ENCODE assay signal across 16 cellular contexts in the genomic region with DNA sequence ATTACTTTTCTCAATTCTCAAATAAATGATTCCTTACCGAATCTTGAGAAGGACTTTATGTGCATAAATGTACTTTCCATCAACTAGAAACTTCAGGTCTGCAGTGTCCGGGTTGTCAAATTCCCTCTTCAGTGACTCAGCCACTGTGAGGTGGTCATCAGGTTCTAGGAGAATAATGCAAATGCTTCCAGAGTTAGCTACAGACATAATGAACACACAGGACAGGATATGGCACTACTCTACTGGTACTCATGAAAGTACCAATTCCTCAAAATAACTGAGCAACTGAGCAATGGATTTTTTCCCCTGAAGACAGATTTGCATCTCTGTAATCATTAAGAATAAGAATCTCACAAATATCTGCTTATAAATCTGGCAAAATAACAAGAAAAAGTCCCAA. TPM values are rescaled to one million over a fixed set of nuclear protein-coding genes. Genes with fewer than 3 reads are reported as not detected.
DNase-seq lines count a peak whose midpoint lies in the region; ATAC-seq, FAIRE-seq and TF ChIP-seq lines count a peak whose summit lies in the region.
"Had no signal": no experiment of that assay in that cellular context is flagged by ENCODE, and none has a peak within 500 bp of the region (broad histone marks: within the 10 kb centered on the region; RNA-seq: fewer than 3 reads in every experiment).

No MANE protein-coding gene starts in this region.

- intact Hi-C loops in esophagus squamous epithelium (cut with DNase I), result loop anchor here (10.0 kb wide), 1 partner anchor 73 kb away; no protein-coding TSS in a partner anchor

- H4K20me1 ChIP-seq in Karpas-422 (ENCODE audit: insufficient read depth, low read depth, low read length), result no peaks in the 10 kb centered on the region

- DNase-seq in GM12891 (ENCODE audit: insufficient read length, low spot score) (no peak), Karpas-422 (peak; percentile 58), esophagus squamous epithelium (lab: John Stamatoyannopoulos, UW) (no peak), EL (no peak), SJCRH30 (no peak), NCI-H2171 (lab: John Stamatoyannopoulos, UW) (no peak)
- no peak for DNase-seq in stimulated activated CD4-positive, alpha-beta T cell treated with anti-CD3 and anti-CD28 coated beads, Interleukin-15, amount 100 ng/mL, for 24 hours
- DNase-seq: activated T-cell treated with anti-CD3 and anti-CD28 coated beads, Interleukin-2, amount 50 U/mL, for 72 hours; AML-193; naive thymus-derived CD8-positive, alpha-beta T cell; NCI-H2171 treated with DMSO at 0.1 percent for 48 hours had no signal

- TF ChIP-seq CTCF in esophagus squamous epithelium (IDR thresholded peaks at IDR 0.05), result no peak

- peak; percentile 38 for ATAC-seq in GM21619 (IDR thresholded peaks at IDR 0.05; ENCODE audit: unreplicated experiment)
- ATAC-seq: activated T-cell treated with anti-CD3 and anti-CD28 coated beads, Interleukin-2, amount 50 U/mL, for 72 hours; naive thymus-derived CD8-positive, alpha-beta T cell had no signal

- H3K36me3 ChIP-seq in Karpas-422 (ENCODE audit: insufficient read depth, low read length), result no peaks in the 10 kb centered on the region
- peaks cover 0 to 17% (median 0%) of the 10 kb centered on the region in 3 donors for H3K36me3 ChIP-seq in esophagus squamous epithelium
- no peaks in the 10 kb centered on the region for H3K36me3 ChIP-seq in SJCRH30

- H3K27me3 ChIP-seq in Karpas-422 (ENCODE audit: low read length) (no peaks in the 10 kb centered on the region), esophagus squamous epithelium (no peaks in the 10 kb centered on the region), SJCRH30 (no peaks in the 10 kb centered on the region)

- peak overlapping the region; percentile 61 for H3K4me2 ChIP-seq in Karpas-422 (ENCODE audit: low read depth, low read length, poor library complexity, severe bottlenecking)

- no peaks in the 10 kb centered on the region for H3K9me3 ChIP-seq in Karpas-422 (ENCODE audit: low read length)
- H3K9me3 ChIP-seq in esophagus squamous epithelium, result no peaks in the 10 kb centered on the region
- H3K9me3 ChIP-seq in SJCRH30 (replicated peaks), result no peaks in the 10 kb centered on the region

- WGBS in esophagus squamous epithelium, 2 donors, result 76 to 77% methylated on average over 2 of the region's 2 CpGs

- H3K4me1 ChIP-seq in Karpas-422 (ENCODE audit: low read length) (peaks cover 65% of the 10 kb centered on the region), esophagus squamous epithelium (peaks cover 32 to 60% (median 32%) of the 10 kb centered on the region in 3 donors), SJCRH30 (no peaks in the 10 kb centered on the region)

- no peaks in the 10 kb centered on the region for H3K9me2 ChIP-seq in Karpas-422 (replicated peaks; ENCODE audit: insufficient read depth, low read length)

- no peak for TF ChIP-seq POLR2A in GM12891 (IDR thresholded peaks at IDR 0.05; ENCODE audit: low read depth, low read length)
- no peak for TF ChIP-seq POLR2A in esophagus squamous epithelium (IDR thresholded peaks at IDR 0.05)

- no peak overlapping the region for H2AFZ ChIP-seq in Karpas-422 (ENCODE audit: low read length)

- H3K27ac ChIP-seq in Karpas-422 (ENCODE audit: low read length) (peak overlapping the region; percentile 88), esophagus squamous epithelium (peak overlapping the region; percentile 71 to 80 (median 76)), SJCRH30 (no peak overlapping the region)
- H3K27ac ChIP-seq: VCaP had no signal

- FAIRE-seq in GM12891 (lab: Jason Lieb, UNC), result peak; percentile 94
- FAIRE-seq: G401.6, islet of Langerhans, RCC 7860 had no signal

- H3K79me2 ChIP-seq in Karpas-422 (ENCODE audit: low read length), result no peaks in the 10 kb centered on the region

- no peak overlapping the region for H3K9ac ChIP-seq in Karpas-422 (ENCODE audit: low read length)

- H3K4me3 ChIP-seq in Karpas-422 (ENCODE audit: low read length) (no peak overlapping the region), esophagus squamous epithelium (no peak overlapping the region), SJCRH30 (no peak overlapping the region)

TF ChIP-seq in GM12891, 5 proteins besides CTCF, POLR2A, EP300 and RAD21:
- TF ChIP-seq SPI1 (IDR thresholded peaks at IDR 0.05; ENCODE audit: low read depth, low read length) (peak; percentile 87), POU2F2 (IDR thresholded peaks at IDR 0.05; ENCODE audit: low read depth, low read length) (peak; percentile 62; the same call in 1 of the 2 replicates), TAF1 (IDR thresholded peaks at IDR 0.05; ENCODE audit: low read depth, low read length) (no peak)

RNA-seq across cellular contexts. Expression of gene RCBTB2, which starts 31.2 kb away (rescaled TPM):
- 15.5 TPM for polyA plus RNA-seq in GM12891 (2012; ENCODE audit: low read depth, missing spikeins)
- total RNA-seq in Karpas-422 (2014; rRNA removed; shearing (Covaris generic); ENCODE audit: low replicate concordance), result 20.2 and 25.6 TPM in 2 replicates
- total RNA-seq in esophagus squamous epithelium, result 10 to 100 TPM in 3 of 4 donors, 1 to 10 TPM in 1; 8.1 to 24.7 (median 14.9) TPM
- total RNA-seq in SJCRH30 (2014; rRNA removed; shearing (Covaris generic)), result 5.1 TPM in 2 replicates
